18 cellular contexts compared by ENCODE assay signal in genomic region chr18:36194719-36195315, GRCh38. TPM values are rescaled to one million over a fixed set of nuclear protein-coding genes. Genes with fewer than 3 reads are reported as not detected.
"Had no signal": no experiment of that assay in that cellular context is flagged by ENCODE, and none has a peak within 500 bp of the region (broad histone marks: within the 10 kb centered on the region; RNA-seq: fewer than 3 reads in every experiment).

No MANE protein-coding gene starts in this region.

- H3K4me3 ChIP-seq: Peyer's patch, SJSA1 had no signal

- H3K27ac ChIP-seq: brain microvascular endothelial cell, Peyer's patch, RWPE1, SJSA1 had no signal

- DNase-seq: activated B cell treated with CpG ODN at 0.5 μM for 24 hours; activated CD4-positive, alpha-beta T cell treated with anti-CD3 and anti-CD28 coated beads for 1 hour; activated CD4-positive, alpha-beta T cell treated with anti-CD3 and anti-CD28 coated beads, Interleukin-2, amount 10 ng/mL, durations not matched to agents 24 days and 14 days; activated CD4-positive, alpha-beta T cell treated with anti-CD3 and anti-CD28 coated beads, Interleukin-2, amount 50 U/mL, for 48 hours; activated gamma-delta T cell; activated naive CD4-positive, alpha-beta T cell treated with anti-CD3 and anti-CD28 coated beads for 36 hours; activated naive CD8-positive, alpha-beta T cell treated with anti-CD3 and anti-CD28 coated beads for 36 hours; activated T-cell treated with anti-CD3 and anti-CD28 coated beads, Interleukin-2, amount 50 U/mL, for 24 hours; brain microvascular endothelial cell; NCI-H1092; NCI-H1417; NCI-H1930; NCI-H345; NCI-H510A; Peyer's patch; Right ventricle myocardium superior had no signal

- H3K4me1 ChIP-seq: Peyer's patch, SJSA1 had no signal

- H3K9me3 ChIP-seq: Peyer's patch, SJSA1 had no signal

- H3K36me3 ChIP-seq: brain microvascular endothelial cell, Peyer's patch, SJSA1 had no signal

- H3K27me3 ChIP-seq: brain microvascular endothelial cell, Peyer's patch, SJSA1 had no signal

RNA-seq across cellular contexts. Expression of gene MOCOS, which starts 7.5 kb away (rescaled TPM):
- total RNA-seq: activated naive CD4-positive, alpha-beta T cell treated with anti-CD3 and anti-CD28 coated beads for 36 hours had no signal
